ENCODE assay signal across 9 cellular contexts in the genomic region with DNA sequence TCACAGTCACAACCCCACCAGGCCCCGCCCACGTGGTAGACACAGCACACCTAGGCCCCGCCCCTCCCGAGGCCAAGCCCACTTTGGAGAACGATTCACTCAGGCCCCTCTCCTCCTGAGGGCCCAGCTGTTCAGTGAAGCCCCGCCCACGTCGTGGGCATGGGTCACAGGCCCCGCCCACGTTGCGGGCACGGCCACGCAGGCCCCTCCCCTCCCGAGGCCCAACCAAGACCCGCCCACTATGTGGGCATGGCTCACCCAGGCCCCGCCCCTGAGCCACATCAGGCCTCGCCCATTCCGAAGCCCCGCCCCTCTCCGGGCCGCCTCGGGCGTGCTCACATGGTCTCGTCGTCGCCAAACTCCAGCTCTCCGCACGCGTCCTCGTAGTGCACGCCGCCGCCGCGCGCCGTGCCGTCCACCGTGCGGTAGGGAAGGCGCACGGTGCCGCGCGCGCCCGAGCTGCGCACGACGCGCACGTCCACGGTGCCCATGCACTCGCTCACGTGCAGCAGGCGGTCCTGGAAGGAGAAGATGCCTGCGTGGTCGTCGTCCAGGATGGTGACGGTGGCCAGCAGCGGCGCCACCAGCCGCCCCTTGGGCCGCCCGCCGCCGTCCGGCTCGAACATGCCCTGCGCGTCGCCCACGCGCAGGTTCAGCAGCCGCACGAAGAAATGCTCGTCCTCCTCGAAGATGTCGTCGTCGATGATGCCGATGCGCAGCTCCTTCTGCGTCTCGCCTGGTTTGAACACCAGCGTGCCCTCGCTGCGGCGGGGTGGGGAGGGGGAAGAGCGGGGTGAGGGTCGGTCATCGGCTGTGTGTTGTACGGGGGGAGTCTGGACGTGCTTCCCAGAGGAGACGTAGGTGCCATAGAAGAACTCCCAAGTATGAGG. TPM values are rescaled to one million over a fixed set of nuclear protein-coding genes. Genes with fewer than 3 reads are reported as not detected.
DNase-seq lines count a peak whose midpoint lies in the region; ATAC-seq, FAIRE-seq and TF ChIP-seq lines count a peak whose summit lies in the region.
"Had no signal": no experiment of that assay in that cellular context is flagged by ENCODE, and none has a peak within 500 bp of the region (broad histone marks: within the 10 kb centered on the region; RNA-seq: fewer than 3 reads in every experiment).

No MANE protein-coding gene starts in this region.

- peak; percentile 88 for ATAC-seq in HCT116
- ATAC-seq in HG03175 (IDR thresholded peaks at IDR 0.05; ENCODE audit: unreplicated experiment): no peak
- ATAC-seq in HG03469 (IDR thresholded peaks at IDR 0.05; ENCODE audit: unreplicated experiment): no peak

- no peak for FAIRE-seq in small intestine (lab: Jason Lieb, UNC)
- no peak for FAIRE-seq in GM12891 (lab: Jason Lieb, UNC)

- H2AFZ ChIP-seq in HCT116 (ENCODE audit: low read depth, low read length, poor library complexity, severe bottlenecking): peak overlapping the region; percentile 98

- H3K79me2 ChIP-seq in HCT116 (ENCODE audit: insufficient read depth, low read length): no peaks in the 10 kb centered on the region

- POLR2A ChIA-PET in HCT116 (lab: Charles Lee): interaction anchor here (1.0 to 1.3 kb wide), 4 partner anchors 9 to 237 kb away, joined by 3 to 6 read pairs (median 4); a partner anchor contains a TSS

- DNase-seq in HCT116 (ENCODE audit: low read depth, low spot score): peak; percentile 85
- DNase-seq in SHP77 treated with DMSO at 0.1 percent for 48 hours (lab: John Stamatoyannopoulos, UW): peak; percentile 80
- DNase-seq in activated naive CD8-positive, alpha-beta T cell treated with anti-CD3 and anti-CD28 coated beads, Interleukin-2, amount 50 U/mL, for 16 hours (ENCODE audit: low read depth, low spot score): peak; percentile 14
- peak; percentile 59 for DNase-seq in hepatic stellate cell (ENCODE audit: low spot score)
- DNase-seq in small intestine: peak; percentile 30
- DNase-seq in GM12891 (ENCODE audit: insufficient read length, low spot score): no peak

- H3K36me3 ChIP-seq in HCT116 (ENCODE audit: control insufficient read depth in 1 of 2, insufficient read depth in 2 of 2, low read length in 2 of 2) (no peaks in the 10 kb centered on the region), small intestine (ENCODE audit: control insufficient read depth in 2 of 2, insufficient read depth in 2 of 2, low read length in 2 of 2) (no peaks in the 10 kb centered on the region)
- H3K36me3 ChIP-seq: Peyer's patch had no signal

- intact Hi-C loops in HCT116 (cut with micrococcal nuclease): loop anchor here (2.0 to 10.0 kb wide), 3 partner anchors 35 to 157 kb away; a partner anchor contains a TSS

- peaks cover 19% of the 10 kb centered on the region for H3K27me3 ChIP-seq in HCT116 (ENCODE audit: insufficient read depth, low read length)
- H3K27me3 ChIP-seq in small intestine (ENCODE audit: control insufficient read depth in 2 of 2, insufficient read depth in 2 of 2, low read length in 2 of 2): peaks cover 6 to 17% of the 10 kb centered on the region in 2 donors

- RAD21 ChIA-PET in HCT116 (lab: Charles Lee; ENCODE audit: low non-redundant PET in 1 of 2, low total read pairs in 2 of 2, uncharacterized antibody in 2 of 2, unreplicated experiment in 2 of 2): interaction anchor here (1.0 to 2.0 kb wide), 4 partner anchors 11 to 259 kb away, joined by 3 to 7 read pairs (median 4); no protein-coding TSS in a partner anchor

- no TSS peak for BruUV-seq in HCT116 (replicated peaks; lab: Mats Ljungman, UMichigan)

- peak overlapping the region; percentile 60 for H3K9ac ChIP-seq in HCT116 (ENCODE audit: low read length)

- peaks cover 17 to 23% of the 10 kb centered on the region in 2 experiments for H3K4me1 ChIP-seq in HCT116 (ENCODE audit: control insufficient read depth in 1 of 2, insufficient read depth in 2 of 2, low read length in 2 of 2)
- H3K4me1 ChIP-seq in small intestine (ENCODE audit: control insufficient read depth in 2 of 2, insufficient read depth in 1 of 2, low read depth in 1 of 2, low read length in 1 of 2): peaks cover 0 to 9% of the 10 kb centered on the region in 2 donors

- CTCF ChIA-PET in HCT116 (lab: Charles Lee): interaction anchor here (1.0 to 3.6 kb wide), 7 partner anchors 9 to 265 kb away, joined by 3 to 32 read pairs (median 7); a partner anchor contains a TSS

- 5 to 17% (median 17%) methylated on average over 69 to 95 of the region's 95 CpGs for WGBS in small intestine, 3 donors

- H3K4me3 ChIP-seq in HCT116 (replicated peaks in 1 of 2; ENCODE audit: low read depth in 1 of 2, low read length in 2 of 2): peak overlapping the region; percentile 36 to 55
- H3K4me3 ChIP-seq in small intestine (ENCODE audit: low read depth in 1 of 2, low read length in 2 of 2): no peak overlapping the region

- no peak for TF ChIP-seq RAD21 in HCT116 (IDR thresholded peaks at IDR 0.05; ENCODE audit: low read depth)

- TF ChIP-seq POLR2A in HCT116 (IDR thresholded peaks at IDR 0.05; ENCODE audit: borderline replicate concordance, extremely low read depth, insufficient read depth, insufficient read length) (no peak), GM12891 (IDR thresholded peaks at IDR 0.05; ENCODE audit: low read depth, low read length) (no peak)

- peak overlapping the region; percentile 56; the same call in 1 of the 2 replicates for H3K27ac ChIP-seq in HCT116 (ENCODE audit: low read depth, low read length)
- no peak overlapping the region for H3K27ac ChIP-seq in small intestine (ENCODE audit: low read depth in 1 of 2, low read length in 1 of 2)
- H3K27ac ChIP-seq: Peyer's patch had no signal

- no peaks in the 10 kb centered on the region for H3K9me2 ChIP-seq in HCT116 (ENCODE audit: insufficient read depth)

- TF ChIP-seq CTCF in HCT116 (IDR thresholded peaks at IDR 0.05 in 2 of 3, conservative IDR thresholded peaks at IDR 0.05 in 1 of 3; ENCODE audit: borderline replicate concordance in 1 of 3, insufficient read depth in 1 of 3, low read depth in 2 of 3, low read length in 2 of 3): no peak

- peak overlapping the region; percentile 95 for H3K4me2 ChIP-seq in HCT116 (ENCODE audit: low read length)

- H3K9me3 ChIP-seq in HCT116 (ENCODE audit: control insufficient read depth in 1 of 2, insufficient read depth in 1 of 2, low read depth in 1 of 2, low read length in 2 of 2) (no peaks in the 10 kb centered on the region), small intestine (ENCODE audit: control insufficient read depth, low read depth) (no peaks in the 10 kb centered on the region)

- H4K20me1 ChIP-seq in HCT116 (ENCODE audit: insufficient read depth): no peaks in the 10 kb centered on the region

TF ChIP-seq in HCT116, 20 proteins besides CTCF, POLR2A, EP300 and RAD21:
- TF ChIP-seq SP1 (IDR thresholded peaks at IDR 0.05; ENCODE audit: low read depth) (no peak), EGR1 (IDR thresholded peaks at IDR 0.05; ENCODE audit: low read depth) (peak; percentile 80)
TF ChIP-seq in HCT116: peak in this region for 1.

TF ChIP-seq in GM12891, 5 proteins besides CTCF, POLR2A, EP300 and RAD21:
- TF ChIP-seq SPI1 (IDR thresholded peaks at IDR 0.05; ENCODE audit: low read depth, low read length) (no peak), POU2F2 (IDR thresholded peaks at IDR 0.05; ENCODE audit: low read depth, low read length) (no peak), TAF1 (IDR thresholded peaks at IDR 0.05; ENCODE audit: low read depth, low read length) (no peak), POLR2AphosphoS5 (IDR thresholded peaks at IDR 0.05; ENCODE audit: low read depth, low read length) (no peak), PAX5 (IDR thresholded peaks at IDR 0.05; ENCODE audit: insufficient read depth, low read length, severe bottlenecking) (no peak)

RNA-seq across cellular contexts. Expression of a gene that starts 24.0 kb away (rescaled TPM):
- total RNA-seq in HCT116 (2021; ENCODE audit: unreplicated experiment): 0.98 TPM
- 1.4 and 2.5 TPM in 2 replicates for polyA plus RNA-seq in HCT116 (2012)
- under 1 TPM in 1 of 3 donors, not detected in 2; 0.92 TPM for polyA plus RNA-seq in small intestine
- 0.18 TPM for polyA plus RNA-seq in GM12891 (2012; ENCODE audit: low read depth, missing spikeins)

RNA-seq across cellular contexts. Expression of a gene that starts 28.4 kb away (rescaled TPM):
- total RNA-seq in HCT116 (2021; ENCODE audit: unreplicated experiment): 35.8 TPM
- 27.7 and 31.2 TPM in 2 replicates for polyA plus RNA-seq in HCT116 (2012)
- 10 to 100 TPM in 1 of 3 donors, 1 to 10 TPM in 1, not detected in 1; 4.6 to 11.2 TPM for polyA plus RNA-seq in small intestine
- not detected for polyA plus RNA-seq in GM12891 (2012; ENCODE audit: low read depth, missing spikeins)

RNA-seq across cellular contexts. Expression of a gene that starts 36.3 kb away (rescaled TPM):
- total RNA-seq in HCT116 (2021; ENCODE audit: unreplicated experiment): 23.8 TPM
- 21.3 and 27.5 TPM in 2 replicates for polyA plus RNA-seq in HCT116 (2012)
- 10 to 100 TPM; 14.8 to 42.7 (median 40.0) TPM for polyA plus RNA-seq in small intestine
- polyA plus RNA-seq in GM12891 (2012; ENCODE audit: low read depth, missing spikeins): 8.9 TPM

Comparison
In these comparisons a context has a peak if more than half of its experiments do, and no peak if none do; other contexts are left out.
1. H3K4me3 ChIP-seq: peak in HCT116 (2 of 2); none in small intestine (0 of 2).